ENCODE assay signal across 1 cellular context in the genomic region with DNA sequence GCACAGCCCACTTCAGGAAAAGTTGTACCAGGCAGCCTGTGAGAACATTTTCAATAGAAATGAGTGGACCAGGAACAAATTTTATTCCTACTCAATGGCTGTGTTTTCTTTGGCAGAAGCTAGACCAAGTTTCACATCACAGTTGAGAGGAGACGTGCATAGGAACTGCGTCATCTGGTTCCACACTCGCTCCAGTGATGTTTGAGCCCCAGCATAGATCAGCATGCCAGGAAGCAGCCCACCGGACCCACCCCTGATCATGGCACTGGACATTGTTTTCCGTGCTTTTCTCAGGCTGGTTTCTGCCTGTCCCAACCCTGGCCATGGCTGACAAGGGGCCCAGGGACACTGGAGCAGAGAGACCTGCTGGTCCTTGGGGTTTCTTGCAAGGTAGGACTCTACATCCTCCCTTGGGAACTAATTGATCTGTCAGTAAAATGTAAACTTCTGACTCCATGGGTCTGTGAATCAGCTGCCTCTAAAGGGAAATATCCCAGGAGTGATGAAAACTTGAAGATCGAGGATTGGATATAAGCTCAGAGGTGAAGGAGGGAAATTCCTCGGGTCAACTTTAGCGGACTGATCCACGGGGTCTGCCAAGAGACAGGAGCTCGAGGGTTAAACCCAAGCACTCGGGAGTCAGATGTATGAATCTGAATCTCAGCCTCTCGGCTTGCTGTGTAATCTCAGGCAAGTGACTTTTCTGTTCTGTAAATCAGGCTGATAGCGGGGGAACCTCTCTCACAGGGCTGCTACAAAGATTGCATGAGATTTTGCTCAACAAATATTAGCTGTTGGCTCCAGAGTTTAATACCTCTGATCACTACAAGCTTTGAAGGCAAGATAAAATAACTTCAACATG.
TF ChIP-seq lines count a peak whose summit lies in the region.

No MANE protein-coding gene starts in this region.

TF ChIP-seq in H1, 55 proteins besides CTCF, POLR2A, EP300 and RAD21 (continued from another document):
- TF ChIP-seq SRF (IDR thresholded peaks at IDR 0.05; ENCODE audit: low read depth, low read length), result no peak
- TF ChIP-seq TCF12 (IDR thresholded peaks at IDR 0.05; ENCODE audit: low read depth, low read length), result no peak
- no peak for TF ChIP-seq YY1 (IDR thresholded peaks at IDR 0.05; ENCODE audit: low read depth, low read length)
- TF ChIP-seq, protein P1, sequence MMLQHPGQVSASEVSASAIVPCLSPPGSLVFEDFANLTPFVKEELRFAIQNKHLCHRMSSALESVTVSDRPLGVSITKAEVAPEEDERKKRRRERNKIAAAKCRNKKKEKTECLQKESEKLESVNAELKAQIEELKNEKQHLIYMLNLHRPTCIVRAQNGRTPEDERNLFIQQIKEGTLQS (IDR thresholded peaks at IDR 0.05; ENCODE audit: insufficient read depth, low read depth, low read length), result no peak
